Comparison of ENCODE assay signal across 17 cellular contexts in genomic region chr20:23211164-23211563, GRCh38.
"Had no signal": no experiment of that assay in that cellular context is flagged by ENCODE, and none has a peak within 500 bp of the region (broad histone marks: within the 10 kb centered on the region; RNA-seq: fewer than 3 reads in every experiment).

No MANE protein-coding gene starts in this region.

- H3K9me3 Mint-ChIP-seq: dendritic cell treated with granulocyte-macrophage colony-stimulating factor and Interleukin-4, amounts not matched to agents 40 ng/mL and 50 ng/mL, for 4 days; effector memory CD8-positive, alpha-beta T cell; mesothelial cell of epicardium had no signal

- H3K4me1 ChIP-seq: colonic mucosa, foreskin keratinocyte had no signal

- ATAC-seq: effector memory CD8-positive, alpha-beta T cell; foreskin keratinocyte; gastroesophageal sphincter; heart right ventricle; left cardiac atrium; left lung; left ventricle myocardium superior; lower lobe of right lung; mucosa of descending colon had no signal

- H3K9me3 ChIP-seq: colonic mucosa, esophagus squamous epithelium, gastroesophageal sphincter, heart right ventricle, left lung, lower lobe of right lung, mucosa of descending colon had no signal

- H3K27me3 ChIP-seq: colonic mucosa, gastroesophageal sphincter, heart right ventricle, left lung had no signal

- H3K4me3 Mint-ChIP-seq: dendritic cell treated with granulocyte-macrophage colony-stimulating factor and Interleukin-4, amounts not matched to agents 40 ng/mL and 50 ng/mL, for 4 days; effector memory CD8-positive, alpha-beta T cell; mesothelial cell of epicardium; naive B cell had no signal

- H3K4me1 Mint-ChIP-seq: naive B cell had no signal

- H3K36me3 ChIP-seq: colonic mucosa, esophagus squamous epithelium, gastroesophageal sphincter, heart right ventricle, left lung, lower lobe of right lung had no signal

- DNase-seq: colonic mucosa; cortex of kidney; effector CD8-positive, alpha-beta T cell; effector memory CD8-positive, alpha-beta T cell; esophagus squamous epithelium; foreskin keratinocyte; heart right ventricle; hippocampal formation; left cardiac atrium; left lung; left ventricle myocardium superior; lower lobe of right lung; mucosa of descending colon; naive B cell had no signal

- H3K36me3 Mint-ChIP-seq: mesothelial cell of epicardium, naive B cell had no signal

- H3K4me3 ChIP-seq: colonic mucosa, esophagus squamous epithelium, gastroesophageal sphincter, heart right ventricle, left lung, lower lobe of right lung, mucosa of descending colon had no signal

- H3K27ac Mint-ChIP-seq: dendritic cell treated with granulocyte-macrophage colony-stimulating factor and Interleukin-4, amounts not matched to agents 40 ng/mL and 50 ng/mL, for 4 days; effector memory CD8-positive, alpha-beta T cell; mesothelial cell of epicardium; naive B cell had no signal

- H3K27ac ChIP-seq: colonic mucosa, esophagus squamous epithelium, foreskin keratinocyte, gastroesophageal sphincter, heart right ventricle, left lung, lower lobe of right lung had no signal
